Comparison of ENCODE assay signal across 7 cellular contexts in the genomic region with DNA sequence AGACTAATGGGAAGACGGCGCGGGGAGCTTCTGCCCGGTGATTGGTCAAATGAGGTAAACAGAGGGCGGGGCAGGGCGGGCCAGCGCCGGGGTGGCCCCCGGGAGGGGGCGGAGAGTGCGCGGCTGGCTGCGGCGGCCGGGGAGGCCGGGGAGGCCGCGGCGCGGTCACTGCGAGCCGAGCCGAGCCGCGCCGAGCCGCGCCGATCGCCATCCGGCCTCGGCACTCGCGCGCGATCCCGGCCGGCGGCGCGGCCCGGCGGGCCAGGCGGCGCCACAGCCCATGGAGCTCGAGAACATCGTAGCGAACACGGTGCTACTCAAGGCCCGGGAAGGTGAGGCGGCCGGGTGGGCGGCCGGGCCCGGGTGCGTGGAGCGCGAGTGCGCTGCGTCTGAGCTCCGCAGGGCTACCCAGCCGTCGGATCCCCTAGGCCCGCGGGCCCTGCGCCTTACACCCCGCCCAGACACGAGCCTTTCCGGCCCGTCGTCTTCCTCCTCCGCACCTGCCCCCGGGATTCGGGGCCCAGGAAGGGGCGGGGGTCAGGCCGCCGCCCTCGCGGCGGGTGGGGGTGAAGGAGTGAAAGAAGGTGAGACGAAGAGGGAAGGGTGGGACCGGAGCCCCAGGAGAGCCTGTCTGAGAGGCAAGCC. TPM values are rescaled to one million over a fixed set of nuclear protein-coding genes. Genes with fewer than 3 reads are reported as not detected.
A peak's percentile ranks its signal among the peaks of the same experiment; 100 is the strongest.
DNase-seq lines count a peak whose midpoint lies in the region; ATAC-seq and TF ChIP-seq lines count a peak whose summit lies in the region.

A gene (plus strand): TSS at position 111 of the 645 bp plus-strand sequence. CDS start 170 bp downstream, at position 281.

- peak within 1 kb of the TSS; percentile 81 for H3K4me3 ChIP-seq in fibroblast of the aortic adventitia (ENCODE audit: low read depth, low read length)
- H3K4me3 ChIP-seq in neuron (ENCODE audit: low read length), result peak within 1 kb of the TSS; percentile 79

- no peak for TF ChIP-seq CTCF in fibroblast of the aortic adventitia (IDR thresholded peaks at IDR 0.05; ENCODE audit: insufficient read depth, low read length)

- H3K27me3 ChIP-seq in neuron (ENCODE audit: insufficient read depth, low read length), result no peaks in the 10 kb centered on the region

- peaks cover 5% of the 10 kb centered on the region for H3K36me3 ChIP-seq in neuron (ENCODE audit: insufficient read depth, low read length)

- no peaks in the 10 kb centered on the region for H3K9me3 ChIP-seq in neuron (ENCODE audit: low read length)

- peaks cover 18% of the 10 kb centered on the region for H3K4me1 ChIP-seq in neuron (ENCODE audit: insufficient read depth, low read length)

- peak within 1 kb of the TSS; percentile 39 for H2AFZ ChIP-seq in neuron (ENCODE audit: low read depth, low read length)

- DNase-seq in NCI-H774 (lab: John Stamatoyannopoulos, UW) (peak; percentile 31), fibroblast of the aortic adventitia (ENCODE audit: low read depth) (no peak), NCI-H2107 treated with DMSO at 0.1 percent for 48 hours (lab: John Stamatoyannopoulos, UW; ENCODE audit: unreplicated experiment) (no peak)
- DNase-seq in activated T-helper 1 cell treated with anti-CD3 and anti-CD28 coated beads, Interleukin-2, amount 50 U/mL, for 16 hours (ENCODE audit: low read depth in 1 of 2, low spot score in 1 of 2), result peak; percentile 43 to 57

- peak; percentile 10 for ATAC-seq in GM18502 (IDR thresholded peaks at IDR 0.05; ENCODE audit: poor library complexity, unreplicated experiment)
- peak; percentile 8 for ATAC-seq in HG02610 (IDR thresholded peaks at IDR 0.05; ENCODE audit: unreplicated experiment)

RNA-seq across cellular contexts. Expression of the gene that starts here (rescaled TPM):
- 9.3 and 15.7 TPM in 2 replicates for total RNA-seq in fibroblast of the aortic adventitia (ENCODE audit: low replicate concordance)

Comparison
In these comparisons a context has a peak if more than half of its experiments do, and no peak if none do; other contexts are left out.
1. DNase-seq: peak in NCI-H774 (single experiment) and activated T-helper 1 cell treated with anti-CD3 and anti-CD28 coated beads, Interleukin-2, amount 50 U/mL, for 16 hours (2 of 2); none in fibroblast of the aortic adventitia (single experiment) and NCI-H2107 treated with DMSO at 0.1 percent for 48 hours (single experiment).